Comparison of ENCODE assay signal across 8 cellular contexts in genomic region chr1:175193339-175193950, GRCh38. TPM values are rescaled to one million over a fixed set of nuclear protein-coding genes. Genes with fewer than 3 reads are reported as not detected.
DNase-seq lines count a peak whose midpoint lies in the region; ATAC-seq and TF ChIP-seq lines count a peak whose summit lies in the region.

No MANE protein-coding gene starts in this region.

- TF ChIP-seq RAD21 in liver (IDR thresholded peaks at IDR 0.05), result no peak

- no peak for DNase-seq in activated T-cell treated with anti-CD3 and anti-CD28 coated beads, Interleukin-2, amount 50 U/mL, for 72 hours
- DNase-seq in activated T-cell treated with anti-CD3 and anti-CD28 coated beads for 4 hours, result no peak
- no peak for DNase-seq in astrocyte of the spinal cord (ENCODE audit: low read depth, low spot score)
- DNase-seq in type B pancreatic cell (ENCODE audit: extremely low spot score, unreplicated experiment), result no peak
- DNase-seq in left colon, result no peak
- DNase-seq in KG1 (lab: John Stamatoyannopoulos, UW), result no peak
- DNase-seq in WERI-Rb-1, result no peak

- no peaks in the 10 kb centered on the region for H3K9me3 Mint-ChIP-seq in activated T-cell treated with anti-CD3 and anti-CD28 coated beads, Interleukin-2, amount 50 U/mL, for 72 hours
- no peaks in the 10 kb centered on the region for H3K9me3 Mint-ChIP-seq in type B pancreatic cell

- no peaks in the 10 kb centered on the region for H3K36me3 ChIP-seq in liver (ENCODE audit: control insufficient read depth in 4 of 4, insufficient read depth in 3 of 4, low read depth in 1 of 4, low read length in 3 of 4)
- H3K36me3 ChIP-seq in WERI-Rb-1, result no peaks in the 10 kb centered on the region

- H3K27me3 ChIP-seq in liver (ENCODE audit: control insufficient read depth in 4 of 4, insufficient read depth in 4 of 4, low read length in 3 of 4) (no peaks in the 10 kb centered on the region), WERI-Rb-1 (ENCODE audit: insufficient read depth, low read depth, severe bottlenecking) (no peaks in the 10 kb centered on the region)

- ATAC-seq in activated T-cell treated with anti-CD3 and anti-CD28 coated beads, Interleukin-2, amount 50 U/mL, for 72 hours (replicated peaks in 1 of 2), result no peak
- no peak for ATAC-seq in left colon

- H3K9ac ChIP-seq in liver (ENCODE audit: low read depth in 1 of 2, low read length in 2 of 2), result peak overlapping the region; percentile 43 to 51

- H3K4me1 Mint-ChIP-seq in activated T-cell treated with anti-CD3 and anti-CD28 coated beads, Interleukin-2, amount 50 U/mL, for 72 hours (ENCODE audit: low read depth), result peaks cover 38% of the 10 kb centered on the region
- peaks cover 9% of the 10 kb centered on the region for H3K4me1 Mint-ChIP-seq in type B pancreatic cell (ENCODE audit: unreplicated experiment)

- H3K27ac ChIP-seq in liver (ENCODE audit: low read depth in 1 of 2, low read length in 2 of 2), result peak overlapping the region; percentile 79 to 81
- H3K27ac ChIP-seq in WERI-Rb-1, result no peak overlapping the region

- no peak overlapping the region for H3K27ac Mint-ChIP-seq in activated T-cell treated with anti-CD3 and anti-CD28 coated beads, Interleukin-2, amount 50 U/mL, for 72 hours
- peak overlapping the region; percentile 96 for H3K27ac Mint-ChIP-seq in type B pancreatic cell

- peaks cover under 1 to 2% of the 10 kb centered on the region in 2 donors for H3K36me3 Mint-ChIP-seq in activated T-cell treated with anti-CD3 and anti-CD28 coated beads, Interleukin-2, amount 50 U/mL, for 72 hours (ENCODE audit: insufficient read depth in 2 of 2)
- no peaks in the 10 kb centered on the region for H3K36me3 Mint-ChIP-seq in type B pancreatic cell

- peak overlapping the region; percentile 42 for H3K4me3 ChIP-seq in astrocyte of the spinal cord (ENCODE audit: low read depth, low read length)
- peak overlapping the region; percentile 64 to 92 (median 72) for H3K4me3 ChIP-seq in liver (ENCODE audit: low read depth in 1 of 3, low read length in 3 of 3)
- no peak overlapping the region for H3K4me3 ChIP-seq in WERI-Rb-1 (ENCODE audit: low read depth, low read length)

- H3K9me3 ChIP-seq in liver (ENCODE audit: control insufficient read depth in 4 of 4, low read length in 3 of 4) (no peaks in the 10 kb centered on the region), WERI-Rb-1 (ENCODE audit: severe bottlenecking) (no peaks in the 10 kb centered on the region)

- peaks cover 0 to 26% (median 18%) of the 10 kb centered on the region in 4 donors for H3K4me1 ChIP-seq in liver (ENCODE audit: control insufficient read depth in 4 of 4, insufficient read depth in 4 of 4, low read length in 3 of 4)

- in situ Hi-C loops in astrocyte of the spinal cord (cut with HindIII; ENCODE audit: low sequenced_read_pairs), result no loop called here

- H3K27me3 Mint-ChIP-seq in activated T-cell treated with anti-CD3 and anti-CD28 coated beads, Interleukin-2, amount 50 U/mL, for 72 hours (ENCODE audit: low read depth), result no peaks in the 10 kb centered on the region
- peaks cover 57% of the 10 kb centered on the region for H3K27me3 Mint-ChIP-seq in type B pancreatic cell

- TF ChIP-seq CTCF in astrocyte of the spinal cord (IDR thresholded peaks at IDR 0.05; ENCODE audit: low read depth, low read length), result no peak
- no peak for TF ChIP-seq CTCF in liver (IDR thresholded peaks at IDR 0.05; ENCODE audit: low read depth, low read length, missing input control)
- no peak for TF ChIP-seq CTCF in type B pancreatic cell (conservative IDR thresholded peaks at IDR 0.05)
- TF ChIP-seq CTCF in WERI-Rb-1 (IDR thresholded peaks at IDR 0.05; ENCODE audit: low read depth, low read length), result no peak

- peak overlapping the region; percentile 84 to 95 for H3K4me3 Mint-ChIP-seq in activated T-cell treated with anti-CD3 and anti-CD28 coated beads, Interleukin-2, amount 50 U/mL, for 72 hours
- peak overlapping the region; percentile 93 for H3K4me3 Mint-ChIP-seq in type B pancreatic cell

- 51% methylated on average over 12 of the region's 12 CpGs for WGBS in liver

- intact Hi-C loops in left colon (cut with DNase I, micrococcal nuclease), result no loop called here

TF ChIP-seq in liver, 16 proteins besides CTCF, POLR2A, EP300 and RAD21:
- TF ChIP-seq ZBTB33 (IDR thresholded peaks at IDR 0.05), result no peak
- no peak for TF ChIP-seq JUND (IDR thresholded peaks at IDR 0.05)

RNA-seq across cellular contexts. Expression of gene KIAA0040, which starts 0.9 kb away (rescaled TPM):
- 10 to 100 TPM; 33.4 to 37.4 TPM for total RNA-seq in activated T-cell treated with anti-CD3 and anti-CD28 coated beads, Interleukin-2, amount 50 U/mL, for 72 hours
- total RNA-seq in liver, result 10 to 100 TPM in 1 of 2 donors, 1 to 10 TPM in 1; 5.7 to 12.0 TPM
- 1 to 10 TPM; 4.6 to 5.8 TPM for polyA plus RNA-seq in liver
- 7.3 and 10.3 TPM in 2 replicates for total RNA-seq in type B pancreatic cell (ENCODE audit: low replicate concordance)
- 10 to 100 TPM; 14.8 to 14.9 TPM for total RNA-seq in left colon
